In the genomic region with DNA sequence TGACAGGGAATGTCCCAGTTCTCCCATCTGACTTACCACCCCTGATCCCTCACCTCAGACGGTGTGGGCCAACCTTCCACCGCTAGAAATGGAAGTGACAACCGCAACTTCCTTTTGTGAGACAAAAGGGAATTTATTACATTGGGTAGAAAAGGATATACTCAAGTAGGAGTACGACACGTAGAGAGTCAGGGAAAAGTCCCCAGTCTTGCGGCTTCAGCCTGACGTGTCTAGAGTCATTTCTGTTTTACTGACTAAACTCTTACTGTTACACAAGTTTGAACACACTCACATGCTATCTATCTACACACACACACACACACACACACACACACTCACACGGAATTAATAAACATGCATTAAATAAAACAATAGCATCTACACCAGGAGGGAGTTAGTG, we compare ENCODE assay signal across 1 cellular context.
TF ChIP-seq lines count a peak whose summit lies in the region.

No MANE protein-coding gene starts in this region.

TF ChIP-seq in GM12878, 131 proteins besides CTCF, POLR2A, EP300 and RAD21 (continued from another document):
- TF ChIP-seq MAX (IDR thresholded peaks at IDR 0.05; ENCODE audit: low read depth, low read length) (no peak), ATF7 (IDR thresholded peaks at IDR 0.05; ENCODE audit: low read depth) (peak; percentile 89), JUNB (IDR thresholded peaks at IDR 0.05) (peak; percentile 82), NBN (IDR thresholded peaks at IDR 0.05) (peak; percentile 96), CBFB (IDR thresholded peaks at IDR 0.05; ENCODE audit: low read depth) (peak; percentile 38; the same call in 1 of the 2 replicates), ZNF24 (IDR thresholded peaks at IDR 0.05) (0 out of 2 replicates have a peak, but pooled peaks have one; percentile 2), EED (IDR thresholded peaks at IDR 0.05; ENCODE audit: low read depth) (peak; percentile 92), E2F8 (IDR thresholded peaks at IDR 0.05; ENCODE audit: low read depth, partially characterized antibody) (no peak), CREB1 (IDR thresholded peaks at IDR 0.05; ENCODE audit: low read depth) (peak; percentile 48), KLF5 (IDR thresholded peaks at IDR 0.05; ENCODE audit: partially characterized antibody) (no peak), RUNX3 (IDR thresholded peaks at IDR 0.05; ENCODE audit: low read length) (peak; percentile 90), NFIC (IDR thresholded peaks at IDR 0.05; ENCODE audit: low read depth, low read length) (peak; percentile 65), GABPA (IDR thresholded peaks at IDR 0.05; ENCODE audit: low read depth) (peak; percentile 58; the same call in 1 of the 2 replicates), FOXM1 (IDR thresholded peaks at IDR 0.05; ENCODE audit: low read depth, low read length) (0 out of 2 replicates have a peak, but pooled peaks have one; percentile 22), REST (IDR thresholded peaks at IDR 0.05; ENCODE audit: low read depth, low read length) (no peak), SUPT20H (IDR thresholded peaks at IDR 0.05; ENCODE audit: borderline replicate concordance, control insufficient read depth, low read depth, low read length) (no peak), IKZF2 (IDR thresholded peaks at IDR 0.05) (peak; percentile 99 to 100), SMAD5 (IDR thresholded peaks at IDR 0.05; ENCODE audit: low read depth) (no peak), MYB (IDR thresholded peaks at IDR 0.05; ENCODE audit: borderline replicate concordance, low read depth, low read length) (peak; percentile 45; the same call in 1 of the 2 replicates), NR2C1 (IDR thresholded peaks at IDR 0.05) (0 out of 2 replicates have a peak, but pooled peaks have one; percentile 28), MXI1 (IDR thresholded peaks at IDR 0.05; ENCODE audit: low read depth, low read length) (no peak), NR2F1 (conservative IDR thresholded peaks at IDR 0.05) (peak; percentile 86), ZNF207 (IDR thresholded peaks at IDR 0.05; ENCODE audit: borderline replicate concordance) (no peak), MEF2A (IDR thresholded peaks at IDR 0.05; ENCODE audit: insufficient read depth, low read depth, low read length) (0 out of 2 replicates have a peak, but pooled peaks have one; percentile 8), BHLHE40 (IDR thresholded peaks at IDR 0.05; ENCODE audit: borderline replicate concordance in 1 of 2, low read depth in 2 of 2, low read length in 1 of 2) (peak; percentile 54 to 60; a peak in 3 of 4 replicates)
- TF ChIP-seq, protein P1, sequence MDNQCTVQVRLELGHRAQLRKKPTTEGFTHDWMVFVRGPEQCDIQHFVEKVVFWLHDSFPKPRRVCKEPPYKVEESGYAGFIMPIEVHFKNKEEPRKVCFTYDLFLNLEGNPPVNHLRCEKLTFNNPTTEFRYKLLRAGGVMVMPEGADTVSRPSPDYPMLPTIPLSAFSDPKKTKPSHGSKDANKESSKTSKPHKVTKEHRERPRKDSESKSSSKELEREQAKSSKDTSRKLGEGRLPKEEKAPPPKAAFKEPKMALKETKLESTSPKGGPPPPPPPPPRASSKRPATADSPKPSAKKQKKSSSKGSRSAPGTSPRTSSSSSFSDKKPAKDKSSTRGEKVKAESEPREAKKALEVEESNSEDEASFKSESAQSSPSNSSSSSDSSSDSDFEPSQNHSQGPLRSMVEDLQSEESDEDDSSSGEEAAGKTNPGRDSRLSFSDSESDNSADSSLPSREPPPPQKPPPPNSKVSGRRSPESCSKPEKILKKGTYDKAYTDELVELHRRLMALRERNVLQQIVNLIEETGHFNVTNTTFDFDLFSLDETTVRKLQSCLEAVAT (IDR thresholded peaks at IDR 0.05) = peak; percentile 88
- TF ChIP-seq, protein P2, sequence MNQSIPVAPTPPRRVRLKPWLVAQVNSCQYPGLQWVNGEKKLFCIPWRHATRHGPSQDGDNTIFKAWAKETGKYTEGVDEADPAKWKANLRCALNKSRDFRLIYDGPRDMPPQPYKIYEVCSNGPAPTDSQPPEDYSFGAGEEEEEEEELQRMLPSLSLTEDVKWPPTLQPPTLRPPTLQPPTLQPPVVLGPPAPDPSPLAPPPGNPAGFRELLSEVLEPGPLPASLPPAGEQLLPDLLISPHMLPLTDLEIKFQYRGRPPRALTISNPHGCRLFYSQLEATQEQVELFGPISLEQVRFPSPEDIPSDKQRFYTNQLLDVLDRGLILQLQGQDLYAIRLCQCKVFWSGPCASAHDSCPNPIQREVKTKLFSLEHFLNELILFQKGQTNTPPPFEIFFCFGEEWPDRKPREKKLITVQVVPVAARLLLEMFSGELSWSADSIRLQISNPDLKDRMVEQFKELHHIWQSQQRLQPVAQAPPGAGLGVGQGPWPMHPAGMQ (IDR thresholded peaks at IDR 0.05; ENCODE audit: borderline replicate concordance) = peak; percentile 4; the same call in 1 of the 2 replicates
TF ChIP-seq in GM12878: peak in this region for 36.
